23 cellular contexts compared by ENCODE assay signal in the genomic region with DNA sequence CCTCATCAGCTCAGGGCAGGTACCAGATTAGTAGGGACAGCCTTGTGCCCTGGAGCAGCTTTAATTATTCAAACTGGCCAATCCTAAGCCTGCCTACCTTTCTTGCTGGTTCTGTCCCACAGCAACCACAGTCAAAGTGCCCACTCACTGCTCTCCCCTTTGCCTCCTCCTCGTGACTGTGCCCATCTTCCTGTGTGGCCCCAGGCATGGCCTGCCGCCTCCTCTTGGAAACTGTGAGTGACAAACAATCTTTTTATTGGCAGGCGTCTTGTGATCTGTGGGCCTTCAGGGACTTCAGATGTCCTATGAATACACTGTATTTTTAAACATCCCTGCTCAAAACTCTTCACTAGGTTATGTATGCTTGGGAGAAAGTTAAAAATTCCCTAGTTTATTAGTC. TPM values are rescaled to one million over a fixed set of nuclear protein-coding genes. Genes with fewer than 3 reads are reported as not detected.
"Had no signal": no experiment of that assay in that cellular context is flagged by ENCODE, and none has a peak within 500 bp of the region (broad histone marks: within the 10 kb centered on the region; RNA-seq: fewer than 3 reads in every experiment).

No MANE protein-coding gene starts in this region.

- H3K4me1 ChIP-seq: Peyer's patch had no signal

- H3K36me3 ChIP-seq: MG63, Peyer's patch had no signal

- FAIRE-seq: HepG2 had no signal

- H3K4me2 ChIP-seq: PC-9 had no signal

- H3K9me3 ChIP-seq: MG63, Peyer's patch had no signal

- DNase-seq: IMR-90, KG1, MG63, NCI-H1092, NCI-H1105 treated with DMSO at 0.1 percent for 48 hours, NCI-H1417 treated with DMSO at 0.1 percent for 48 hours, NCI-H146, NCI-H1694 treated with DMSO at 0.1 percent for 48 hours, NCI-H1930, NCI-H2081, NCI-H2107, NCI-H2227 treated with DMSO at 0.1 percent for 48 hours, NCI-H524, NCI-H526 treated with DMSO at 0.1 percent for 48 hours, NCI-H774, PC-9, Peyer's patch, Right ventricle myocardium superior, RPMI8226, SIG-M5, T-helper 1 cell had no signal

- H3K4me3 ChIP-seq: MG63, PC-9, Peyer's patch had no signal

- H3K27ac ChIP-seq: PC-9, Peyer's patch had no signal

- H3K27me3 ChIP-seq: MG63, Peyer's patch had no signal

- ATAC-seq: SK-N-SH treated with all-trans-retinoic acid at 6 μM for 48 hours had no signal

- H2AFZ ChIP-seq: PC-9 had no signal

RNA-seq across cellular contexts. Expression of gene NSG1, which starts 22.8 kb away (rescaled TPM):
- total RNA-seq: HepG2, PC-9 had no signal
- polyA plus RNA-seq: HepG2 had no signal
